In genomic region chr14:35044939-35045797, GRCh38 we compare ENCODE assay signal across 8 cellular contexts. TPM values are rescaled to one million over a fixed set of nuclear protein-coding genes. Genes with fewer than 3 reads are reported as not detected.
DNase-seq lines count a peak whose midpoint lies in the region; ATAC-seq, FAIRE-seq and TF ChIP-seq lines count a peak whose summit lies in the region.

No MANE protein-coding gene starts in this region.

- no peaks in the 10 kb centered on the region for H3K9me3 Mint-ChIP-seq in memory B cell

- H3K27me3 Mint-ChIP-seq in memory B cell, result no peaks in the 10 kb centered on the region

- H4K20me1 ChIP-seq in BLaER1 treated with 17β-estradiol and CSF1 and Interleukin-3, amounts not matched to agents 10 nM and 100 nM, result no peaks in the 10 kb centered on the region
- H4K20me1 ChIP-seq in KMS-11 (ENCODE audit: insufficient read depth), result no peaks in the 10 kb centered on the region

- peaks cover 14% of the 10 kb centered on the region for H3K4me1 Mint-ChIP-seq in memory B cell

- no peaks in the 10 kb centered on the region for H3K9me3 ChIP-seq in BLaER1 treated with 17β-estradiol and CSF1 and Interleukin-3, amounts not matched to agents 10 nM and 100 nM (replicated peaks in 1 of 11)
- H3K9me3 ChIP-seq in upper lobe of left lung, result no peaks in the 10 kb centered on the region

- DNase-seq in bronchial epithelial cell (ENCODE audit: low read depth) (peak; percentile 41), memory B cell (ENCODE audit: low spot score in 2 of 2) (no peak), upper lobe of left lung (no peak), NCI-H345 (lab: John Stamatoyannopoulos, UW) (no peak)
- no peak for DNase-seq in stimulated activated CD4-positive, alpha-beta T cell treated with anti-CD3 and anti-CD28 coated beads, Interleukin-4, amount 100 ng/mL, for 1 hour

- ATAC-seq in memory B cell (ENCODE audit: low read depth) (no peak), upper lobe of left lung (ENCODE audit: low FRiP score in 2 of 2) (no peak), HG03039 (IDR thresholded peaks at IDR 0.05; ENCODE audit: unreplicated experiment) (no peak)

- TF ChIP-seq POLR2A in upper lobe of left lung (IDR thresholded peaks at IDR 0.05), result no peak

- peak overlapping the region; percentile 74 to 87 (median 84); a peak in 21 of 22 replicates for H3K9ac ChIP-seq in BLaER1 treated with 17β-estradiol and CSF1 and Interleukin-3, amounts not matched to agents 10 nM and 100 nM
- peak overlapping the region; percentile 77; the same call in 1 of the 2 replicates for H3K9ac ChIP-seq in KMS-11

- H2AFZ ChIP-seq in KMS-11 (ENCODE audit: low read depth), result peak overlapping the region; percentile 93

- H3K4me1 ChIP-seq in BLaER1 treated with 17β-estradiol and CSF1 and Interleukin-3, amounts not matched to agents 10 nM and 100 nM, result peaks cover 10 to 31% (median 17%) of the 10 kb centered on the region in 10 experiments
- H3K4me1 ChIP-seq in KMS-11 (ENCODE audit: low read depth, poor library complexity, severe bottlenecking) (peaks cover 18% of the 10 kb centered on the region), upper lobe of left lung (peaks cover 15 to 34% (median 25%) of the 10 kb centered on the region in 4 donors)

- FAIRE-seq in bronchial epithelial cell (lab: Jason Lieb, UNC), result no peak

- H3K79me2 ChIP-seq in KMS-11 (ENCODE audit: insufficient read depth, low read depth), result no peaks in the 10 kb centered on the region

- no peak for TF ChIP-seq EP300 in upper lobe of left lung (IDR thresholded peaks at IDR 0.05)

- 22 to 29% methylated on average over 8 of the region's 8 CpGs for WGBS in upper lobe of left lung, 2 donors

- H3K36me3 ChIP-seq in BLaER1 treated with 17β-estradiol and CSF1 and Interleukin-3, amounts not matched to agents 10 nM and 100 nM, result peaks cover 4 to 16% (median 8%) of the 10 kb centered on the region in 11 experiments; a peak in 15 of 22 replicates
- H3K36me3 ChIP-seq in KMS-11 (ENCODE audit: insufficient read depth) (no peaks in the 10 kb centered on the region), bronchial epithelial cell (ENCODE audit: control insufficient read depth, insufficient read depth, low read length) (peaks cover 2% of the 10 kb centered on the region), upper lobe of left lung (peaks cover 0 to 11% (median 1%) of the 10 kb centered on the region in 4 donors)

- H3K4me2 ChIP-seq in BLaER1 treated with 17β-estradiol and CSF1 and Interleukin-3, amounts not matched to agents 10 nM and 100 nM, result peak overlapping the region; percentile 77 to 95 (median 86)
- peak overlapping the region; percentile 91 for H3K4me2 ChIP-seq in KMS-11

- H3K27ac ChIP-seq in BLaER1 treated with 17β-estradiol and CSF1 and Interleukin-3, amounts not matched to agents 10 nM and 100 nM, result peak overlapping the region; percentile 67 to 85 (median 72); a peak in 21 of 22 replicates
- H3K27ac ChIP-seq in KMS-11, result peak overlapping the region; percentile 84
- peak overlapping the region; percentile 95 to 99 (median 98) for H3K27ac ChIP-seq in upper lobe of left lung

- H3K4me3 ChIP-seq in BLaER1 treated with 17β-estradiol and CSF1 and Interleukin-3, amounts not matched to agents 10 nM and 100 nM, result peak overlapping the region; percentile 76 to 91 (median 83)
- H3K4me3 ChIP-seq in KMS-11 (IDR thresholded peaks at IDR 0.05; ENCODE audit: insufficient read depth, low read depth, low read length) (no peak overlapping the region), bronchial epithelial cell (ENCODE audit: low read depth, low read length) (peak overlapping the region; percentile 53), upper lobe of left lung (peak overlapping the region; percentile 15 to 75 (median 70))

- no peak for TF ChIP-seq CTCF in KMS-11 (conservative IDR thresholded peaks at IDR 0.05; ENCODE audit: low read depth, low read length)
- TF ChIP-seq CTCF in bronchial epithelial cell (IDR thresholded peaks at IDR 0.05; ENCODE audit: insufficient read depth, low read length, severe bottlenecking), result no peak
- no peak for TF ChIP-seq CTCF in upper lobe of left lung (IDR thresholded peaks at IDR 0.05)

- peak overlapping the region; percentile 99 for H3K27ac Mint-ChIP-seq in memory B cell

- no peaks in the 10 kb centered on the region for H3K27me3 ChIP-seq in BLaER1 treated with 17β-estradiol and CSF1 and Interleukin-3, amounts not matched to agents 10 nM and 100 nM
- H3K27me3 ChIP-seq in KMS-11 (ENCODE audit: insufficient read depth, low read depth) (no peaks in the 10 kb centered on the region), bronchial epithelial cell (ENCODE audit: control insufficient read depth, insufficient read depth, low read length) (no peaks in the 10 kb centered on the region), upper lobe of left lung (no peaks in the 10 kb centered on the region)

- no peaks in the 10 kb centered on the region for H3K36me3 Mint-ChIP-seq in memory B cell

- peak overlapping the region; percentile 97 for H3K4me3 Mint-ChIP-seq in memory B cell

RNA-seq across cellular contexts. Expression of gene FAM177A1, which starts 0.9 kb away (rescaled TPM):
- total RNA-seq in bronchial epithelial cell (42.9 and 49.8 TPM in 2 replicates), upper lobe of left lung (100 to 1,000 TPM in 3 of 6 donors, 10 to 100 TPM in 3; 88.5 to 221 (median 116) TPM)
